In genomic region chr9:135526089-135526729, GRCh38 we compare ENCODE assay signal across 18 cellular contexts. TPM values are rescaled to one million over a fixed set of nuclear protein-coding genes. Genes with fewer than 3 reads are reported as not detected.
"Had no signal": no experiment of that assay in that cellular context is flagged by ENCODE, and none has a peak within 500 bp of the region (broad histone marks: within the 10 kb centered on the region; RNA-seq: fewer than 3 reads in every experiment).

No MANE protein-coding gene starts in this region.

- H3K4me1 ChIP-seq: heart left ventricle, pancreas had no signal

- H3K27ac Mint-ChIP-seq: activated naive CD8-positive, alpha-beta T cell treated with anti-CD3 and anti-CD28 coated beads, Interleukin-2, amount 50 U/mL, for 24 hours; activated T-cell treated with anti-CD3 and anti-CD28 coated beads, Interleukin-2, amount 50 U/mL, for 72 hours; memory B cell; nephron progenitor cell; stimulated activated naive CD8-positive, alpha-beta T cell treated with anti-CD3 and anti-CD28 coated beads, Interleukin-15, amount 100 ng/mL, for 72 hours; T-cell had no signal

- H3K27ac ChIP-seq: heart left ventricle, pancreas, skin epidermis, thoracic aorta, VCaP had no signal

- H3K36me3 Mint-ChIP-seq: memory B cell, T-cell had no signal

- H3K4me3 ChIP-seq: heart left ventricle, pancreas, skin epidermis, thoracic aorta had no signal

- ATAC-seq: activated naive CD8-positive, alpha-beta T cell treated with anti-CD3 and anti-CD28 coated beads, Interleukin-2, amount 50 U/mL, for 24 hours; activated T-cell treated with anti-CD3 and anti-CD28 coated beads, Interleukin-2, amount 50 U/mL, for 72 hours; heart left ventricle; pancreas; stimulated activated naive CD8-positive, alpha-beta T cell treated with anti-CD3 and anti-CD28 coated beads, Interleukin-15, amount 100 ng/mL, for 72 hours; T-cell had no signal

- DNase-seq: activated CD4-positive, alpha-beta T cell treated with anti-CD3 and anti-CD28 coated beads for 4 hours; activated naive CD4-positive, alpha-beta T cell; activated naive CD8-positive, alpha-beta T cell treated with anti-CD3 and anti-CD28 coated beads, Interleukin-2, amount 50 U/mL, for 24 hours; activated T-cell treated with anti-CD3 and anti-CD28 coated beads, Interleukin-2, amount 50 U/mL, for 72 hours; foreskin melanocyte; nephron progenitor cell; stimulated activated CD4-positive, alpha-beta T cell treated with anti-CD3 and anti-CD28 coated beads, Interleukin-4, amount 100 ng/mL, for 4 hours; stimulated activated naive CD8-positive, alpha-beta T cell treated with anti-CD3 and anti-CD28 coated beads, Interleukin-15, amount 100 ng/mL, for 72 hours; T1000 had no signal

- H3K9me3 Mint-ChIP-seq: activated naive CD8-positive, alpha-beta T cell treated with anti-CD3 and anti-CD28 coated beads, Interleukin-2, amount 50 U/mL, for 24 hours; activated T-cell treated with anti-CD3 and anti-CD28 coated beads, Interleukin-2, amount 50 U/mL, for 72 hours; stimulated activated naive CD8-positive, alpha-beta T cell treated with anti-CD3 and anti-CD28 coated beads, Interleukin-15, amount 100 ng/mL, for 72 hours; T-cell had no signal

- H3K4me1 Mint-ChIP-seq: activated naive CD8-positive, alpha-beta T cell treated with anti-CD3 and anti-CD28 coated beads, Interleukin-2, amount 50 U/mL, for 24 hours; memory B cell; stimulated activated naive CD8-positive, alpha-beta T cell treated with anti-CD3 and anti-CD28 coated beads, Interleukin-15, amount 100 ng/mL, for 72 hours; T-cell had no signal

- H3K4me3 Mint-ChIP-seq: activated naive CD8-positive, alpha-beta T cell treated with anti-CD3 and anti-CD28 coated beads, Interleukin-2, amount 50 U/mL, for 24 hours; activated T-cell treated with anti-CD3 and anti-CD28 coated beads, Interleukin-2, amount 50 U/mL, for 72 hours; memory B cell; nephron progenitor cell; stimulated activated naive CD8-positive, alpha-beta T cell treated with anti-CD3 and anti-CD28 coated beads, Interleukin-15, amount 100 ng/mL, for 72 hours; T-cell had no signal

- H3K36me3 ChIP-seq: heart left ventricle, pancreas, thoracic aorta had no signal

- H3K9me3 ChIP-seq: pancreas, thoracic aorta had no signal

- H3K27me3 ChIP-seq: pancreas had no signal

RNA-seq across cellular contexts. Expression of gene LCN1, which starts 5.0 kb away (rescaled TPM):
- total RNA-seq: activated T-cell treated with anti-CD3 and anti-CD28 coated beads, Interleukin-2, amount 50 U/mL, for 72 hours; astrocyte; endothelial cell of umbilical vein; pancreas; T-cell; thoracic aorta had no signal
- polyA plus RNA-seq: endothelial cell of umbilical vein, pancreas had no signal

RNA-seq across cellular contexts. Expression of gene OBP2A, which starts 19.7 kb away (rescaled TPM):
- total RNA-seq: activated T-cell treated with anti-CD3 and anti-CD28 coated beads, Interleukin-2, amount 50 U/mL, for 72 hours; astrocyte; endothelial cell of umbilical vein; heart left ventricle; pancreas; T-cell; thoracic aorta had no signal
- polyA plus RNA-seq: endothelial cell of umbilical vein, heart left ventricle, pancreas had no signal

RNA-seq across cellular contexts. Expression of gene PAEP, which starts 35.3 kb away (rescaled TPM):
- total RNA-seq: activated T-cell treated with anti-CD3 and anti-CD28 coated beads, Interleukin-2, amount 50 U/mL, for 72 hours; endothelial cell of umbilical vein; heart left ventricle; pancreas; T-cell; thoracic aorta had no signal
- polyA plus RNA-seq: endothelial cell of umbilical vein, heart left ventricle, pancreas had no signal
